8 cellular contexts compared by ENCODE assay signal in the genomic region with DNA sequence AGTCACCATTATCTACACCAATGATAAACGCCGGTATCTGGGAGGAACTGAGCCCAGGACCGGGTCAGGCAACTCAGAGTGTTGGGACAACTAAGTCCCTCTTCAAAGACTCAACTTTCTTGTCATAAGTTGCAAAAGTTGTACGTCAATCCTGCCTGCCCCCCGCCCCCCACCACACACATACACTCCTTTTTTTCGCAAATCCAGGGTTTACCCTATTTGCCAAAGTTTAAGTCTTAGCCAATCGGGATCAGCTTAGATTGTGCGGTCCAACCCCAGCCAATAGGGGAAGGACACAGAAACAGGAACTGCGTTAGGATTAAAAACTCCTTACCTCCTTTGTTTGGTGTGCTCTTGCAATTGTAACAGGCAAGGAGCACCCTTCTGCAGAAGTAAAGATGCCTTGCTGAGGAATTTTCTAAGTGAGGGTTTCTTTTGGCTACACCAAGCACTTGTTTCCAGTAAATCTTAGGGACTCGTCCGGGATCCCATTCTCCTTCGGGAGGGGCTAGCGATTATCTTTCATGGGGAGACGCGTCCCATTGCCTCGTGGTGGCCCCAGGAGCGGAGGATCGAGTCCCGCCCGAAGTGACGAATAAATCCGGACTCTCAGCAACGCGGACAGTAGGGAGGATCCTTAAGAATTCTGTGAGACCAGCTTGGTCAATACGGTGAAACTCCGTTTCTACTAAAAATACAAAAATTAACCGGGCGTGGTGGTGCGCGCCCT.
A peak's percentile ranks its signal among the peaks of the same experiment; 100 is the strongest.
DNase-seq lines count a peak whose midpoint lies in the region; ATAC-seq and TF ChIP-seq lines count a peak whose summit lies in the region.

No MANE protein-coding gene starts in this region.

- peak overlapping the region; percentile 86 to 100 (median 93) for H3K27ac Mint-ChIP-seq in CD4-positive, alpha-beta memory T cell
- peak overlapping the region; percentile 87 for H3K27ac Mint-ChIP-seq in activated naive CD8-positive, alpha-beta T cell treated with anti-CD3 and anti-CD28 coated beads, Interleukin-2, amount 50 U/mL, for 24 hours

- H3K9ac ChIP-seq in trophoblast cell (ENCODE audit: low read length) = peak overlapping the region; percentile 84

- H3K4me1 ChIP-seq in CD4-positive, alpha-beta memory T cell (ENCODE audit: insufficient read depth, low read length) = peaks cover 7% of the 10 kb centered on the region
- peaks cover 0 to 5% of the 10 kb centered on the region in 2 experiments for H3K4me1 ChIP-seq in trophoblast cell (ENCODE audit: control insufficient read depth in 1 of 2, insufficient read depth in 2 of 2, low read length in 2 of 2)

- H4K91ac ChIP-seq in trophoblast cell (ENCODE audit: low read depth, low read length) = peak overlapping the region; percentile 90

- no CpG with 5 or more reads among the region's 30 CpGs for WGBS in trophoblast cell (ENCODE audit: extremely low coverage, insufficient coverage, insufficient read length)

- no peaks in the 10 kb centered on the region for H3K27me3 ChIP-seq in CD4-positive, alpha-beta memory T cell (ENCODE audit: insufficient read depth, low read length)
- no peaks in the 10 kb centered on the region for H3K27me3 ChIP-seq in trophoblast cell (ENCODE audit: insufficient read depth, low read length)

- H3K4ac ChIP-seq in trophoblast cell (ENCODE audit: low read depth, low read length) = peak overlapping the region; percentile 87

- CTCF ChIA-PET in CD4-positive, alpha-beta memory T cell (lab: Charles Lee; ENCODE audit: partially characterized antibody) = interaction anchor here (1.0 to 5.3 kb wide), 19 partner anchors 9 to 717 kb away, joined by 3 to 56 read pairs (median 6); a partner anchor contains a TSS

- H3K36me3 Mint-ChIP-seq in CD4-positive, alpha-beta memory T cell = peaks cover 0 to 14% of the 10 kb centered on the region in 2 donors
- peaks cover 2% of the 10 kb centered on the region for H3K36me3 Mint-ChIP-seq in activated naive CD8-positive, alpha-beta T cell treated with anti-CD3 and anti-CD28 coated beads, Interleukin-2, amount 50 U/mL, for 24 hours (ENCODE audit: low read depth)

- H3K14ac ChIP-seq in trophoblast cell (ENCODE audit: low read length) = peak overlapping the region; percentile 98

- H4K12ac ChIP-seq in trophoblast cell (ENCODE audit: low read depth, low read length) = peak overlapping the region; percentile 89

- peaks cover 5 to 29% (median 13%) of the 10 kb centered on the region in 4 donors for H3K4me1 Mint-ChIP-seq in CD4-positive, alpha-beta memory T cell
- peaks cover 26% of the 10 kb centered on the region for H3K4me1 Mint-ChIP-seq in activated naive CD8-positive, alpha-beta T cell treated with anti-CD3 and anti-CD28 coated beads, Interleukin-2, amount 50 U/mL, for 24 hours

- H3K4me3 ChIP-seq in CD4-positive, alpha-beta memory T cell (ENCODE audit: low read length in 2 of 2) = peak overlapping the region; percentile 98
- H3K4me3 ChIP-seq in trophoblast cell (ENCODE audit: low read depth, low read length) = peak overlapping the region; percentile 89

- no peak overlapping the region for H3K23ac ChIP-seq in trophoblast cell (ENCODE audit: low read length)

- peak overlapping the region; percentile 81 for H2AFZ ChIP-seq in trophoblast cell (ENCODE audit: insufficient read depth, low read length, poor library complexity)

- peak overlapping the region; percentile 94 for H3K18ac ChIP-seq in trophoblast cell (ENCODE audit: low read length)

- H2BK12ac ChIP-seq in trophoblast cell (ENCODE audit: low read length) = no peak overlapping the region

- peak; percentile 59 to 80 (median 62) for DNase-seq in CD4-positive, alpha-beta memory T cell
- peak; percentile 32 for DNase-seq in activated naive CD8-positive, alpha-beta T cell treated with anti-CD3 and anti-CD28 coated beads, Interleukin-2, amount 50 U/mL, for 24 hours
- DNase-seq in left cardiac atrium = peak; percentile 64
- peak; percentile 67 to 85 for DNase-seq in trophoblast cell
- no peak for DNase-seq in NCI-H1694 treated with DMSO at 0.1 percent for 48 hours (lab: John Stamatoyannopoulos, UW)

- no peaks in the 10 kb centered on the region for H3K36me3 ChIP-seq in CD4-positive, alpha-beta memory T cell (ENCODE audit: insufficient read depth, low read length)
- no peaks in the 10 kb centered on the region for H3K36me3 ChIP-seq in trophoblast cell (ENCODE audit: control insufficient read depth in 1 of 2, insufficient read depth in 2 of 2, low read length in 2 of 2)

- POLR2A ChIA-PET in CD4-positive, alpha-beta memory T cell (lab: Charles Lee; ENCODE audit: partially characterized antibody) = interaction anchor here (0.8 to 5.1 kb wide), 29 partner anchors 10 to 1157 kb away, joined by 3 to 53 read pairs (median 7); a partner anchor contains a TSS

- H3K4me3 Mint-ChIP-seq in CD4-positive, alpha-beta memory T cell = peak overlapping the region; percentile 95 to 99 (median 98)
- H3K4me3 Mint-ChIP-seq in activated naive CD8-positive, alpha-beta T cell treated with anti-CD3 and anti-CD28 coated beads, Interleukin-2, amount 50 U/mL, for 24 hours = peak overlapping the region; percentile 90

- peak overlapping the region; percentile 75 for H2BK5ac ChIP-seq in trophoblast cell (ENCODE audit: low read depth, low read length, poor library complexity)

- H2AK5ac ChIP-seq in trophoblast cell (ENCODE audit: low read length) = peak overlapping the region; percentile 24

- H3K79me2 ChIP-seq in trophoblast cell (ENCODE audit: control insufficient read depth, insufficient read depth, low read length, poor library complexity) = peaks cover 5% of the 10 kb centered on the region

- intact Hi-C loops in CD4-positive, alpha-beta memory T cell (cut with micrococcal nuclease) = loop anchor here (2.0 to 10.0 kb wide), 2 partner anchors 341 to 1767 kb away; no protein-coding TSS in a partner anchor
- intact Hi-C loops in left cardiac atrium (cut with DNase I) = no loop called here

- H3K9me3 Mint-ChIP-seq in CD4-positive, alpha-beta memory T cell = peaks cover 0 to 19% (median 0%) of the 10 kb centered on the region in 8 donors
- no peaks in the 10 kb centered on the region for H3K9me3 Mint-ChIP-seq in activated naive CD8-positive, alpha-beta T cell treated with anti-CD3 and anti-CD28 coated beads, Interleukin-2, amount 50 U/mL, for 24 hours

- H3K9me3 ChIP-seq in CD4-positive, alpha-beta memory T cell (ENCODE audit: control insufficient read depth in 1 of 2, low read length in 2 of 2) = no peaks in the 10 kb centered on the region
- H3K9me3 ChIP-seq in trophoblast cell (ENCODE audit: insufficient read depth, low read depth, low read length) = no peaks in the 10 kb centered on the region

- peak overlapping the region; percentile 77 for H3K27ac ChIP-seq in CD4-positive, alpha-beta memory T cell (ENCODE audit: low read depth, low read length)
- H3K27ac ChIP-seq in trophoblast cell (ENCODE audit: low read depth, low read length) = peak overlapping the region; percentile 61

- peak overlapping the region; percentile 61 for H2BK120ac ChIP-seq in trophoblast cell (ENCODE audit: insufficient read depth, low read length, poor library complexity)

- peak overlapping the region; percentile 89 for H4K8ac ChIP-seq in trophoblast cell (ENCODE audit: low read depth, low read length)

- ATAC-seq in GM19043 (IDR thresholded peaks at IDR 0.05; ENCODE audit: low read depth, unreplicated experiment) = peak; percentile 38
- ATAC-seq in HG03342 (IDR thresholded peaks at IDR 0.05; ENCODE audit: unreplicated experiment) = peak; percentile 30
- ATAC-seq in activated naive CD8-positive, alpha-beta T cell treated with anti-CD3 and anti-CD28 coated beads, Interleukin-2, amount 50 U/mL, for 24 hours = peak; percentile 63
- peak; percentile 81 to 89 for ATAC-seq in left cardiac atrium

- peak overlapping the region; percentile 65 for H3K4me2 ChIP-seq in trophoblast cell (ENCODE audit: low read length)

- H3K27me3 Mint-ChIP-seq in CD4-positive, alpha-beta memory T cell = peaks cover 2 to 4% of the 10 kb centered on the region in 2 donors
- H3K27me3 Mint-ChIP-seq in activated naive CD8-positive, alpha-beta T cell treated with anti-CD3 and anti-CD28 coated beads, Interleukin-2, amount 50 U/mL, for 24 hours = peaks cover 14% of the 10 kb centered on the region

- peaks cover 14% of the 10 kb centered on the region for H3K79me1 ChIP-seq in trophoblast cell (ENCODE audit: low read length)

TF ChIP-seq in PFSK-1, 5 proteins besides CTCF, POLR2A, EP300 and RAD21:
- TF ChIP-seq TAF1 (IDR thresholded peaks at IDR 0.05; ENCODE audit: borderline replicate concordance, insufficient read depth, low read length) (no peak), SIN3A (IDR thresholded peaks at IDR 0.05; ENCODE audit: borderline replicate concordance, insufficient read depth, low read length) (0 out of 2 replicates have a peak, but pooled peaks have one; percentile 25), POLR2AphosphoS5 (IDR thresholded peaks at IDR 0.05; ENCODE audit: low read depth, low read length) (no peak), FOXP2 (optimal IDR thresholded peaks at IDR 0.05; ENCODE audit: borderline replicate concordance, extremely low read depth, extremely low read length, insufficient read depth) (no peak)
- TF ChIP-seq, protein P1, sequence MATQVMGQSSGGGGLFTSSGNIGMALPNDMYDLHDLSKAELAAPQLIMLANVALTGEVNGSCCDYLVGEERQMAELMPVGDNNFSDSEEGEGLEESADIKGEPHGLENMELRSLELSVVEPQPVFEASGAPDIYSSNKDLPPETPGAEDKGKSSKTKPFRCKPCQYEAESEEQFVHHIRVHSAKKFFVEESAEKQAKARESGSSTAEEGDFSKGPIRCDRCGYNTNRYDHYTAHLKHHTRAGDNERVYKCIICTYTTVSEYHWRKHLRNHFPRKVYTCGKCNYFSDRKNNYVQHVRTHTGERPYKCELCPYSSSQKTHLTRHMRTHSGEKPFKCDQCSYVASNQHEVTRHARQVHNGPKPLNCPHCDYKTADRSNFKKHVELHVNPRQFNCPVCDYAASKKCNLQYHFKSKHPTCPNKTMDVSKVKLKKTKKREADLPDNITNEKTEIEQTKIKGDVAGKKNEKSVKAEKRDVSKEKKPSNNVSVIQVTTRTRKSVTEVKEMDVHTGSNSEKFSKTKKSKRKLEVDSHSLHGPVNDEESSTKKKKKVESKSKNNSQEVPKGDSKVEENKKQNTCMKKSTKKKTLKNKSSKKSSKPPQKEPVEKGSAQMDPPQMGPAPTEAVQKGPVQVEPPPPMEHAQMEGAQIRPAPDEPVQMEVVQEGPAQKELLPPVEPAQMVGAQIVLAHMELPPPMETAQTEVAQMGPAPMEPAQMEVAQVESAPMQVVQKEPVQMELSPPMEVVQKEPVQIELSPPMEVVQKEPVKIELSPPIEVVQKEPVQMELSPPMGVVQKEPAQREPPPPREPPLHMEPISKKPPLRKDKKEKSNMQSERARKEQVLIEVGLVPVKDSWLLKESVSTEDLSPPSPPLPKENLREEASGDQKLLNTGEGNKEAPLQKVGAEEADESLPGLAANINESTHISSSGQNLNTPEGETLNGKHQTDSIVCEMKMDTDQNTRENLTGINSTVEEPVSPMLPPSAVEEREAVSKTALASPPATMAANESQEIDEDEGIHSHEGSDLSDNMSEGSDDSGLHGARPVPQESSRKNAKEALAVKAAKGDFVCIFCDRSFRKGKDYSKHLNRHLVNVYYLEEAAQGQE (IDR thresholded peaks at IDR 0.05; ENCODE audit: insufficient read depth in 1 of 2, low read depth in 2 of 2, low read length in 2 of 2) = no peak

Comparison
In these comparisons a context has a peak if more than half of its experiments do, and no peak if none do; other contexts are left out.
1. ATAC-seq: peak in every context shown above with its lines; median percentile 85 in left cardiac atrium; 63 in activated naive CD8-positive, alpha-beta T cell treated with anti-CD3 and anti-CD28 coated beads, Interleukin-2, amount 50 U/mL, for 24 hours; 38 in GM19043; 30 in HG03342.